In the genomic region with DNA sequence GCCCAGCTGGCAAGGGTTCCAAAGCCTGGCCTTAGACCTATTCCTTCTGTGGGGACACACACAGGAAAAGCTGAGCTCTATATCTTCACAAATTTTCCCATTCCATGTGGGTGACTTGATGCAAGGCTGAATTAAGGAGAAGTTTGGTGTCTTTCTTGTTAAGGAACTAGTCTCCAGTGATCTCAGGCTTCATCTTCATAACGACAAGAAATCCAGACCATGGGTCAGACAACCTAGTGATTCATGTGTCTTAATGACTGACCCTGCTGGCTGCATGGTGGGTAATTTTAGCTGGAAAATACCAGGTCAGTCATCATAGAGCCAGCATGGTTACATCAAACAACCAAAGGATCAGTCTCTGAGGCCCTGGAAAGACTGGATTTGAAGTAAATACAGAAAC, we compare ENCODE assay signal across 10 cellular contexts.
DNase-seq lines count a peak whose midpoint lies in the region; ATAC-seq and TF ChIP-seq lines count a peak whose summit lies in the region.
"Had no signal": no experiment of that assay in that cellular context is flagged by ENCODE, and none has a peak within 500 bp of the region (broad histone marks: within the 10 kb centered on the region; RNA-seq: fewer than 3 reads in every experiment).

No MANE protein-coding gene starts in this region.

- no peak overlapping the region for H3K4me3 Mint-ChIP-seq in neural progenitor cell
- H3K4me3 Mint-ChIP-seq: WTC11 had no signal

- H3K79me2 ChIP-seq in neural progenitor cell (ENCODE audit: low read depth) (no peaks in the 10 kb centered on the region), hepatocyte (no peaks in the 10 kb centered on the region)

- no peaks in the 10 kb centered on the region for H3K36me3 ChIP-seq in neural progenitor cell
- H3K36me3 ChIP-seq in hepatocyte (replicated peaks; ENCODE audit: insufficient read depth, low read depth): no peaks in the 10 kb centered on the region

- H3K4me1 Mint-ChIP-seq in neural progenitor cell: peaks cover 5% of the 10 kb centered on the region

- DNase-seq in HL-60 (ENCODE audit: low read depth in 1 of 2, low spot score in 1 of 2) (no peak), dedifferentiated amniotic fluid mesenchymal stem cell (ENCODE audit: extremely low spot score) (peak; percentile 19), stromal cell of bone marrow (ENCODE audit: low read depth) (peak; percentile 57), neural progenitor cell (ENCODE audit: low spot score) (no peak), hepatocyte (ENCODE audit: low spot score) (no peak)
- DNase-seq in stimulated activated CD4-positive, alpha-beta T cell treated with anti-CD3 and anti-CD28 coated beads, Interleukin-2, amount 100 ng/mL, for 24 hours: no peak
- DNase-seq: mammary epithelial cell, retina had no signal

- H3K27ac Mint-ChIP-seq in neural progenitor cell: no peak overlapping the region

- H3K9ac ChIP-seq in neural progenitor cell: no peak overlapping the region

- peak; percentile 42 for ATAC-seq in GM19463 (IDR thresholded peaks at IDR 0.05; ENCODE audit: unreplicated experiment)

- peak overlapping the region; percentile 49 for H3K27ac ChIP-seq in HL-60 (replicated peaks)
- no peak overlapping the region for H3K27ac ChIP-seq in neural progenitor cell
- H3K27ac ChIP-seq in hepatocyte: no peak overlapping the region

- H3K9me3 ChIP-seq in neural progenitor cell (ENCODE audit: low read depth) (no peaks in the 10 kb centered on the region), hepatocyte (ENCODE audit: low read depth) (no peaks in the 10 kb centered on the region)

- H3K36me3 Mint-ChIP-seq in neural progenitor cell: no peaks in the 10 kb centered on the region

- H3K4me2 ChIP-seq in neural progenitor cell (no peak overlapping the region), hepatocyte (no peak overlapping the region)

- no peak overlapping the region for H3K4me3 ChIP-seq in HL-60 (replicated peaks; ENCODE audit: insufficient read depth, low read length)
- H3K4me3 ChIP-seq in neural progenitor cell: no peak overlapping the region
- no peak overlapping the region for H3K4me3 ChIP-seq in hepatocyte

- H3K9me3 Mint-ChIP-seq in neural progenitor cell: no peaks in the 10 kb centered on the region
- H3K9me3 Mint-ChIP-seq: WTC11 had no signal

- TF ChIP-seq CTCF in HL-60 (IDR thresholded peaks at IDR 0.05; ENCODE audit: insufficient read depth, low read length) (no peak), neural progenitor cell (IDR thresholded peaks at IDR 0.05) (no peak), hepatocyte (IDR thresholded peaks at IDR 0.05; ENCODE audit: poor library complexity) (no peak)

- H3K4me1 ChIP-seq in neural progenitor cell: no peaks in the 10 kb centered on the region
- H3K4me1 ChIP-seq in hepatocyte (ENCODE audit: insufficient read depth): no peaks in the 10 kb centered on the region

- peaks cover 4% of the 10 kb centered on the region for H3K27me3 Mint-ChIP-seq in neural progenitor cell (ENCODE audit: insufficient read depth, low read depth)

- H4K20me1 ChIP-seq in neural progenitor cell (ENCODE audit: low read depth): no peaks in the 10 kb centered on the region
- no peaks in the 10 kb centered on the region for H4K20me1 ChIP-seq in hepatocyte (ENCODE audit: insufficient read depth, poor library complexity, severe bottlenecking)

- H2AFZ ChIP-seq in neural progenitor cell (replicated peaks) (no peak overlapping the region), hepatocyte (no peak overlapping the region)

- H3K27me3 ChIP-seq in HL-60 (ENCODE audit: insufficient read depth, poor library complexity, severe bottlenecking): no peaks in the 10 kb centered on the region
- H3K27me3 ChIP-seq in neural progenitor cell: no peaks in the 10 kb centered on the region
- H3K27me3 ChIP-seq in hepatocyte: no peaks in the 10 kb centered on the region

- WGBS in hepatocyte (ENCODE audit: low lambda C conversion rate, missing lambda C conversion rate): 55% methylated on average over 1 of the region's 1 CpG

- no peaks in the 10 kb centered on the region for H3K9me2 ChIP-seq in hepatocyte (replicated peaks; ENCODE audit: insufficient read depth)

- no peaks in the 10 kb centered on the region for H3F3A ChIP-seq in neural progenitor cell (ENCODE audit: low read depth)

Comparison
In these comparisons a context has a peak if more than half of its experiments do, and no peak if none do; other contexts are left out.
1. DNase-seq: peak in dedifferentiated amniotic fluid mesenchymal stem cell (single experiment) and stromal cell of bone marrow (single experiment); none in HL-60 (0 of 2), neural progenitor cell (single experiment), stimulated activated CD4-positive, alpha-beta T cell treated with anti-CD3 and anti-CD28 coated beads, Interleukin-2, amount 100 ng/mL, for 24 hours (0 of 2) and hepatocyte (single experiment).